ENCODE assay signal across 1 cellular context in genomic region chr1:52141513-52142219, GRCh38.
TF ChIP-seq lines count a peak whose summit lies in the region.

A gene with protein sequence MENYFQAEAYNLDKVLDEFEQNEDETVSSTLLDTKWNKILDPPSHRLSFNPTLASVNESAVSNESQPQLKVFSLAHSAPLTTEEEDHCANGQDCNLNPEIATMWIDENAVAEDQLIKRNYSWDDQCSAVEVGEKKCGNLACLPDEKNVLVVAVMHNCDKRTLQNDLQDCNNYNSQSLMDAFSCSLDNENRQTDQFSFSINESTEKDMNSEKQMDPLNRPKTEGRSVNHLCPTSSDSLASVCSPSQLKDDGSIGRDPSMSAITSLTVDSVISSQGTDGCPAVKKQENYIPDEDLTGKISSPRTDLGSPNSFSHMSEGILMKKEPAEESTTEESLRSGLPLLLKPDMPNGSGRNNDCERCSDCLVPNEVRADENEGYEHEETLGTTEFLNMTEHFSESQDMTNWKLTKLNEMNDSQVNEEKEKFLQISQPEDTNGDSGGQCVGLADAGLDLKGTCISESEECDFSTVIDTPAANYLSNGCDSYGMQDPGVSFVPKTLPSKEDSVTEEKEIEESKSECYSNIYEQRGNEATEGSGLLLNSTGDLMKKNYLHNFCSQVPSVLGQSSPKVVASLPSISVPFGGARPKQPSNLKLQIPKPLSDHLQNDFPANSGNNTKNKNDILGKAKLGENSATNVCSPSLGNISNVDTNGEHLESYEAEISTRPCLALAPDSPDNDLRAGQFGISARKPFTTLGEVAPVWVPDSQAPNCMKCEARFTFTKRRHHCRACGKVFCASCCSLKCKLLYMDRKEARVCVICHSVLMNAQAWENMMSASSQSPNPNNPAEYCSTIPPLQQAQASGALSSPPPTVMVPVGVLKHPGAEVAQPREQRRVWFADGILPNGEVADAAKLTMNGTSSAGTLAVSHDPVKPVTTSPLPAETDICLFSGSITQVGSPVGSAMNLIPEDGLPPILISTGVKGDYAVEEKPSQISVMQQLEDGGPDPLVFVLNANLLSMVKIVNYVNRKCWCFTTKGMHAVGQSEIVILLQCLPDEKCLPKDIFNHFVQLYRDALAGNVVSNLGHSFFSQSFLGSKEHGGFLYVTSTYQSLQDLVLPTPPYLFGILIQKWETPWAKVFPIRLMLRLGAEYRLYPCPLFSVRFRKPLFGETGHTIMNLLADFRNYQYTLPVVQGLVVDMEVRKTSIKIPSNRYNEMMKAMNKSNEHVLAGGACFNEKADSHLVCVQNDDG (N-terminal part only) (plus strand): TSS chr1:52142089. CDS start chr1:52233207, 91,118 bp downstream.

TF ChIP-seq in H1, 55 proteins besides CTCF, POLR2A, EP300 and RAD21 (continued from another document):
- TF ChIP-seq CBX8 (IDR thresholded peaks at IDR 0.05; ENCODE audit: borderline replicate concordance, low read depth, low read length) (no peak), KDM1A (IDR thresholded peaks at IDR 0.05; ENCODE audit: borderline replicate concordance, low read length) (no peak), GTF2F1 (IDR thresholded peaks at IDR 0.05; ENCODE audit: borderline replicate concordance, low read depth, low read length) (no peak), EGR1 (IDR thresholded peaks at IDR 0.05; ENCODE audit: borderline replicate concordance, low read depth, low read length) (0 out of 2 replicates have a peak, but pooled peaks have one; percentile 61), CEBPB (IDR thresholded peaks at IDR 0.05; ENCODE audit: low read depth, low read length) (no peak), KDM4A (IDR thresholded peaks at IDR 0.05; ENCODE audit: low read depth, low read length, severe bottlenecking) (no peak), JUN (IDR thresholded peaks at IDR 0.05; ENCODE audit: low read depth, low read length) (no peak), PHF8 (conservative IDR thresholded peaks at IDR 0.05; ENCODE audit: low read depth, low read length) (no peak), CHD1 (IDR thresholded peaks at IDR 0.05; ENCODE audit: low read depth, low read length) (no peak), CREB1 (IDR thresholded peaks at IDR 0.05) (peak; percentile 59; the same call in 1 of the 2 replicates), ATF3 (IDR thresholded peaks at IDR 0.05; ENCODE audit: insufficient read depth, low read depth, low read length) (no peak), ZNF274 (IDR thresholded peaks at IDR 0.05; ENCODE audit: borderline replicate concordance, extremely low read depth, low read length) (no peak), RFX5 (IDR thresholded peaks at IDR 0.05; ENCODE audit: borderline replicate concordance, low read depth, low read length) (no peak), MAFK (IDR thresholded peaks at IDR 0.05; ENCODE audit: low read depth, low read length) (no peak), SUZ12 (IDR thresholded peaks at IDR 0.05; ENCODE audit: low read length) (no peak), FOSL1 (IDR thresholded peaks at IDR 0.05; ENCODE audit: insufficient read depth, low read depth, low read length) (no peak), NRF1 (IDR thresholded peaks at IDR 0.05; ENCODE audit: low read depth, low read length) (no peak), RNF2 (IDR thresholded peaks at IDR 0.05; ENCODE audit: borderline replicate concordance, low read depth, low read length, missing control alignments, poor library complexity, severe bottlenecking) (no peak), POLR2AphosphoS5 (IDR thresholded peaks at IDR 0.05; ENCODE audit: low read depth, low read length) (no peak), TAF1 (IDR thresholded peaks at IDR 0.05; ENCODE audit: low read depth, low read length) (peak; percentile 66), POU5F1 (IDR thresholded peaks at IDR 0.05; ENCODE audit: low read depth, low read length) (no peak), SP2 (IDR thresholded peaks at IDR 0.05; ENCODE audit: low read length) (no peak), CTBP2 (IDR thresholded peaks at IDR 0.05; ENCODE audit: borderline replicate concordance, insufficient read depth, insufficient read length, low read length) (no peak), BCL11A (IDR thresholded peaks at IDR 0.05; ENCODE audit: low read depth in 2 of 2, low read length in 2 of 2) (no peak), USF2 (IDR thresholded peaks at IDR 0.05; ENCODE audit: low read length) (no peak), TEAD4 (IDR thresholded peaks at IDR 0.05; ENCODE audit: low read depth, low read length) (no peak), CBX5 (IDR thresholded peaks at IDR 0.05; ENCODE audit: low read depth, low read length) (no peak), CHD2 (IDR thresholded peaks at IDR 0.05; ENCODE audit: low read length) (no peak), RBBP5 (IDR thresholded peaks at IDR 0.05; ENCODE audit: borderline replicate concordance, low read depth, low read length) (no peak), SIN3A (conservative IDR thresholded peaks at IDR 0.05 in 1 of 2, IDR thresholded peaks at IDR 0.05 in 1 of 2; ENCODE audit: low read depth in 1 of 2, low read length in 2 of 2) (no peak), TCF12 (IDR thresholded peaks at IDR 0.05; ENCODE audit: low read depth, low read length) (no peak), BACH1 (IDR thresholded peaks at IDR 0.05; ENCODE audit: low read length) (no peak; the same call in 1 of the 2 replicates), SIRT6 (IDR thresholded peaks at IDR 0.05; ENCODE audit: low read length) (no peak), SP4 (IDR thresholded peaks at IDR 0.05; ENCODE audit: low read length) (no peak), CHD7 (IDR thresholded peaks at IDR 0.05; ENCODE audit: insufficient replicate concordance, low read length) (no peak), YY1 (IDR thresholded peaks at IDR 0.05; ENCODE audit: low read depth, low read length) (no peak; the same call in 1 of the 2 replicates), HDAC6 (IDR thresholded peaks at IDR 0.05; ENCODE audit: low read depth, low read length) (no peak), SP1 (IDR thresholded peaks at IDR 0.05; ENCODE audit: low read depth, low read length) (no peak), GABPA (IDR thresholded peaks at IDR 0.05; ENCODE audit: borderline replicate concordance, insufficient read depth, low read length) (peak; percentile 69; the same call in 1 of the 2 replicates), ASH2L (IDR thresholded peaks at IDR 0.05; ENCODE audit: low read length) (peak; percentile 7)
- TF ChIP-seq, protein P1, sequence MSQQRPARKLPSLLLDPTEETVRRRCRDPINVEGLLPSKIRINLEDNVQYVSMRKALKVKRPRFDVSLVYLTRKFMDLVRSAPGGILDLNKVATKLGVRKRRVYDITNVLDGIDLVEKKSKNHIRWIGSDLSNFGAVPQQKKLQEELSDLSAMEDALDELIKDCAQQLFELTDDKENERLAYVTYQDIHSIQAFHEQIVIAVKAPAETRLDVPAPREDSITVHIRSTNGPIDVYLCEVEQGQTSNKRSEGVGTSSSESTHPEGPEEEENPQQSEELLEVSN (IDR thresholded peaks at IDR 0.05), result peak; percentile 36; the same call in 1 of the 2 replicates
- TF ChIP-seq, protein P2, sequence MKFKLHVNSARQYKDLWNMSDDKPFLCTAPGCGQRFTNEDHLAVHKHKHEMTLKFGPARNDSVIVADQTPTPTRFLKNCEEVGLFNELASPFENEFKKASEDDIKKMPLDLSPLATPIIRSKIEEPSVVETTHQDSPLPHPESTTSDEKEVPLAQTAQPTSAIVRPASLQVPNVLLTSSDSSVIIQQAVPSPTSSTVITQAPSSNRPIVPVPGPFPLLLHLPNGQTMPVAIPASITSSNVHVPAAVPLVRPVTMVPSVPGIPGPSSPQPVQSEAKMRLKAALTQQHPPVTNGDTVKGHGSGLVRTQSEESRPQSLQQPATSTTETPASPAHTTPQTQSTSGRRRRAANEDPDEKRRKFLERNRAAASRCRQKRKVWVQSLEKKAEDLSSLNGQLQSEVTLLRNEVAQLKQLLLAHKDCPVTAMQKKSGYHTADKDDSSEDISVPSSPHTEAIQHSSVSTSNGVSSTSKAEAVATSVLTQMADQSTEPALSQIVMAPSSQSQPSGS (IDR thresholded peaks at IDR 0.05; ENCODE audit: low read length), result no peak
- TF ChIP-seq, protein P3, sequence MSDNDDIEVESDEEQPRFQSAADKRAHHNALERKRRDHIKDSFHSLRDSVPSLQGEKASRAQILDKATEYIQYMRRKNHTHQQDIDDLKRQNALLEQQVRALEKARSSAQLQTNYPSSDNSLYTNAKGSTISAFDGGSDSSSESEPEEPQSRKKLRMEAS (IDR thresholded peaks at IDR 0.05), result peak; percentile 79
